ENCODE assay signal across 22 cellular contexts in the genomic region with DNA sequence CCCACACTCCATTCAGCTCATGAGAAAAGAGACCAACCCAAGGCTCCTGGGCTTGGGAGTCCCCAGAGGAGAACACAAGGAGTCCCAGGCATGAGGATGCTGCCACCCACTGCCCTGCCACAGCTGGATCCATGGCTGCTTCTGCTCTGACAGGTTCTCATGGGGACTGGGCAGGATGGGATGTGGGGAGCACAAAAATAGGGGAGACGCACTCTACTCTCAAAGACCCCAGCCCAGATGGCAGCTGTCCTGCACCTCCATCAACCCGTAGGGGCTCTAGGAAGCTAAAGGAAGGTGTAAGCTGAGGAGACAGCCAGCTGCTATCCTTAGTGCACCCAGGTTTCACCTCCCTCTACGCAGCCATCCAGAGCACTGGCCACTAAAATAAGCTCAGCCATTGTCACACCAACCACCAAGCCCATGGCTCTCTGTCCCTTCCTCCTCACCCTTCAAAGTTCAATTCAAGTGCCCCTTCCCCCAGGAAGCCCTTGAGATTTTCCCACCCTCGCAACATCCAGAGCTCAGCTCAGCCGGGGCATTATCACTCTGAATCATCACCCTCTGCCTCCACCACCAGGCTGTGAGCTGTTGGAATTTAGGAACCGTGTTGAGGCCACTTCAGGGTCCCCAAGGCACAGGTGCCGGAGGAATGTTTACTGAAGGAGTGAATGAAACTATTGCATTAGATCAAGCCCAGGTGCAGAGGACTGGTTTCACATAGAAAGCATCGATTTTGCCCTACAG.
A peak's percentile ranks its signal among the peaks of the same experiment; 100 is the strongest.
DNase-seq lines count a peak whose midpoint lies in the region; ATAC-seq and TF ChIP-seq lines count a peak whose summit lies in the region.
"Had no signal": no experiment of that assay in that cellular context is flagged by ENCODE, and none has a peak within 500 bp of the region (broad histone marks: within the 10 kb centered on the region; RNA-seq: fewer than 3 reads in every experiment).

No MANE protein-coding gene starts in this region.

- no peak for TF ChIP-seq CTCF in SK-N-SH (IDR thresholded peaks at IDR 0.05)

- no peak overlapping the region for H3K27ac ChIP-seq in SK-N-SH (ENCODE audit: low read depth in 2 of 2, low read length in 1 of 2)
- H3K27ac ChIP-seq: body of pancreas, vagina had no signal

- H4K20me1 ChIP-seq in SK-N-SH (ENCODE audit: insufficient read depth) = no peaks in the 10 kb centered on the region

- peak; percentile 83 for ATAC-seq in GM21367 (IDR thresholded peaks at IDR 0.05; ENCODE audit: unreplicated experiment)
- peak; percentile 66 for ATAC-seq in HG02798 (IDR thresholded peaks at IDR 0.05; ENCODE audit: poor library complexity, unreplicated experiment)
- peak; percentile 34 for ATAC-seq in memory B cell (ENCODE audit: low read depth)
- no peak for ATAC-seq in HG02884 (IDR thresholded peaks at IDR 0.05; ENCODE audit: unreplicated experiment)
- ATAC-seq: activated CD8-positive, alpha-beta memory T cell treated with anti-CD3 and anti-CD28 coated beads, Interleukin-2, amount 10 ng/mL, durations not matched to agents 7 days and 5 days; body of pancreas; left lobe of liver; Panc1; stimulated activated naive CD8-positive, alpha-beta T cell treated with anti-CD3 and anti-CD28 coated beads, Interleukin-15, amount 100 ng/mL, for 72 hours had no signal

- peaks cover 11% of the 10 kb centered on the region for H3K4me1 Mint-ChIP-seq in memory B cell
- H3K4me1 Mint-ChIP-seq: activated CD8-positive, alpha-beta memory T cell treated with anti-CD3 and anti-CD28 coated beads, Interleukin-2, amount 10 ng/mL, durations not matched to agents 7 days and 5 days; activated naive CD4-positive, alpha-beta T cell treated with anti-CD3 and anti-CD28 coated beads, Interleukin-2, amount 10 ng/mL, durations not matched to agents 7 days and 5 days; B cell; stimulated activated naive CD8-positive, alpha-beta T cell treated with anti-CD3 and anti-CD28 coated beads, Interleukin-15, amount 100 ng/mL, for 72 hours had no signal

- peaks cover 0 to 8% of the 10 kb centered on the region in 2 experiments; a peak in 1 of 4 replicates for H3K4me1 ChIP-seq in SK-N-SH (ENCODE audit: control insufficient read depth in 1 of 2, insufficient read depth in 2 of 2, low read depth in 1 of 2, low read length in 1 of 2)
- H3K4me1 ChIP-seq: body of pancreas, vagina had no signal

- no peak for TF ChIP-seq EP300 in SK-N-SH (IDR thresholded peaks at IDR 0.05; ENCODE audit: borderline replicate concordance in 1 of 2, low read depth in 1 of 2, low read length in 1 of 2)

- CTCF ChIA-PET in SK-N-SH (lab: Yijun Ruan, JAX) = interaction anchor here (1.1 to 1.4 kb wide), 3 partner anchors 14 to 26 kb away, joined by 3 to 5 read pairs (median 3); no protein-coding TSS in a partner anchor

- POLR2A ChIA-PET in SK-N-SH (lab: Yijun Ruan, JAX) = no interaction called here

- no peaks in the 10 kb centered on the region for H3K79me2 ChIP-seq in SK-N-SH (ENCODE audit: insufficient read depth)

- H3F3A ChIP-seq in SK-N-SH (replicated peaks; ENCODE audit: insufficient read depth) = no peaks in the 10 kb centered on the region

- peaks cover 10% of the 10 kb centered on the region for H3K27me3 Mint-ChIP-seq in memory B cell
- H3K27me3 Mint-ChIP-seq: activated CD8-positive, alpha-beta memory T cell treated with anti-CD3 and anti-CD28 coated beads, Interleukin-2, amount 10 ng/mL, durations not matched to agents 7 days and 5 days; activated naive CD4-positive, alpha-beta T cell treated with anti-CD3 and anti-CD28 coated beads, Interleukin-2, amount 10 ng/mL, durations not matched to agents 7 days and 5 days had no signal

- no peaks in the 10 kb centered on the region for H3K9me2 ChIP-seq in SK-N-SH

- no peaks in the 10 kb centered on the region for H3K9me3 ChIP-seq in SK-N-SH
- H3K9me3 ChIP-seq: body of pancreas, vagina had no signal

- peaks cover 2% of the 10 kb centered on the region for H3K9me3 Mint-ChIP-seq in memory B cell
- H3K9me3 Mint-ChIP-seq: activated naive CD4-positive, alpha-beta T cell treated with anti-CD3 and anti-CD28 coated beads, Interleukin-2, amount 10 ng/mL, durations not matched to agents 7 days and 5 days; stimulated activated naive CD8-positive, alpha-beta T cell treated with anti-CD3 and anti-CD28 coated beads, Interleukin-15, amount 100 ng/mL, for 72 hours had no signal

- no peak overlapping the region for H3K27ac Mint-ChIP-seq in memory B cell
- H3K27ac Mint-ChIP-seq: activated CD8-positive, alpha-beta memory T cell treated with anti-CD3 and anti-CD28 coated beads, Interleukin-2, amount 10 ng/mL, durations not matched to agents 7 days and 5 days; activated naive CD4-positive, alpha-beta T cell treated with anti-CD3 and anti-CD28 coated beads, Interleukin-2, amount 10 ng/mL, durations not matched to agents 7 days and 5 days; B cell had no signal

- H2AFZ ChIP-seq in SK-N-SH (ENCODE audit: low read depth) = no peak overlapping the region

- no peaks in the 10 kb centered on the region for H3K36me3 Mint-ChIP-seq in memory B cell
- H3K36me3 Mint-ChIP-seq: activated CD8-positive, alpha-beta memory T cell treated with anti-CD3 and anti-CD28 coated beads, Interleukin-2, amount 10 ng/mL, durations not matched to agents 7 days and 5 days; activated naive CD4-positive, alpha-beta T cell treated with anti-CD3 and anti-CD28 coated beads, Interleukin-2, amount 10 ng/mL, durations not matched to agents 7 days and 5 days had no signal

- no peaks in the 10 kb centered on the region for H3K36me3 ChIP-seq in SK-N-SH (replicated peaks in 1 of 2; ENCODE audit: control insufficient read depth in 1 of 2, insufficient read depth in 2 of 2, low read length in 1 of 2)
- H3K36me3 ChIP-seq: vagina had no signal

- TF ChIP-seq RAD21 in SK-N-SH (IDR thresholded peaks at IDR 0.05; ENCODE audit: low read length) = no peak

- 35% methylated on average over 7 of the region's 8 CpGs for WGBS in SK-N-SH (ENCODE audit: low lambda C conversion rate)

- H3K9ac ChIP-seq in SK-N-SH = no peak overlapping the region

- H3K4me3 Mint-ChIP-seq in memory B cell = no peak overlapping the region
- H3K4me3 Mint-ChIP-seq: activated CD8-positive, alpha-beta memory T cell treated with anti-CD3 and anti-CD28 coated beads, Interleukin-2, amount 10 ng/mL, durations not matched to agents 7 days and 5 days; activated naive CD4-positive, alpha-beta T cell treated with anti-CD3 and anti-CD28 coated beads, Interleukin-2, amount 10 ng/mL, durations not matched to agents 7 days and 5 days; B cell; stimulated activated naive CD8-positive, alpha-beta T cell treated with anti-CD3 and anti-CD28 coated beads, Interleukin-15, amount 100 ng/mL, for 72 hours had no signal

- H3K4me3 ChIP-seq in SK-N-SH (ENCODE audit: low read depth in 2 of 2, low read length in 1 of 2) = no peak overlapping the region
- H3K4me3 ChIP-seq: body of pancreas, vagina had no signal

- no peak overlapping the region for H3K4me2 ChIP-seq in SK-N-SH

- H3K27me3 ChIP-seq in SK-N-SH (ENCODE audit: insufficient read depth) = no peaks in the 10 kb centered on the region
- H3K27me3 ChIP-seq: body of pancreas, vagina had no signal

- DNase-seq in NOMO-1 treated with DMSO at 0.1 percent for 48 hours (lab: John Stamatoyannopoulos, UW; ENCODE audit: unreplicated experiment) = peak; percentile 76
- DNase-seq in memory B cell (ENCODE audit: low spot score in 2 of 2) = no peak
- DNase-seq in SK-N-SH = no peak
- DNase-seq in NCI-H748 treated with DMSO at 0.1 percent for 48 hours (lab: John Stamatoyannopoulos, UW) = no peak
- no peak for DNase-seq in DMS114 treated with DMSO at 0.1 percent for 48 hours (lab: John Stamatoyannopoulos, UW; ENCODE audit: unreplicated experiment)
- DNase-seq: activated CD4-positive, CD25-positive, alpha-beta regulatory T cell; activated CD8-positive, alpha-beta memory T cell treated with anti-CD3 and anti-CD28 coated beads, Interleukin-2, amount 10 ng/mL, durations not matched to agents 7 days and 5 days; activated naive CD4-positive, alpha-beta T cell treated with anti-CD3 and anti-CD28 coated beads, Interleukin-2, amount 10 ng/mL, durations not matched to agents 7 days and 5 days; body of pancreas; head of caudate nucleus; NCI-H1417 treated with DMSO at 0.1 percent for 48 hours; NCI-H446 treated with DMSO at 0.1 percent for 48 hours; stimulated activated CD4-positive, alpha-beta T cell treated with anti-CD3 and anti-CD28 coated beads, Interleukin-12 subunit alpha, Interleukin-12 subunit beta, amount 100 ng/mL, for 4 hours; stimulated activated naive CD8-positive, alpha-beta T cell treated with anti-CD3 and anti-CD28 coated beads, Interleukin-15, amount 100 ng/mL, for 72 hours; T-helper 1 cell had no signal

TF ChIP-seq in SK-N-SH, 30 proteins besides CTCF, POLR2A, EP300 and RAD21 (continues in another document):
- TF ChIP-seq RCOR1 (IDR thresholded peaks at IDR 0.05; ENCODE audit: low read length) (no peak), FOSL2 (IDR thresholded peaks at IDR 0.05; ENCODE audit: borderline replicate concordance, low read depth) (no peak), RXRA (IDR thresholded peaks at IDR 0.05; ENCODE audit: borderline replicate concordance, low read depth) (no peak), RFX5 (IDR thresholded peaks at IDR 0.05; ENCODE audit: low read length) (no peak), MEF2A (IDR thresholded peaks at IDR 0.05; ENCODE audit: borderline replicate concordance, low read depth) (no peak), FOXM1 (IDR thresholded peaks at IDR 0.05; ENCODE audit: low read depth) (no peak), TCF12 (IDR thresholded peaks at IDR 0.05) (no peak), MXI1 (IDR thresholded peaks at IDR 0.05; ENCODE audit: low read depth, low read length) (no peak), TAF1 (IDR thresholded peaks at IDR 0.05; ENCODE audit: borderline replicate concordance, low read depth, low read length) (no peak), FOXJ3 (CRISPR knock-in tag; IDR thresholded peaks at IDR 0.05) (no peak), POLR2AphosphoS5 (IDR thresholded peaks at IDR 0.05; ENCODE audit: low read depth, low read length) (no peak), EZH2phosphoT487 (IDR thresholded peaks at IDR 0.05; ENCODE audit: borderline replicate concordance, low read depth) (no peak), ELF1 (IDR thresholded peaks at IDR 0.05) (no peak)
- TF ChIP-seq, protein P1, sequence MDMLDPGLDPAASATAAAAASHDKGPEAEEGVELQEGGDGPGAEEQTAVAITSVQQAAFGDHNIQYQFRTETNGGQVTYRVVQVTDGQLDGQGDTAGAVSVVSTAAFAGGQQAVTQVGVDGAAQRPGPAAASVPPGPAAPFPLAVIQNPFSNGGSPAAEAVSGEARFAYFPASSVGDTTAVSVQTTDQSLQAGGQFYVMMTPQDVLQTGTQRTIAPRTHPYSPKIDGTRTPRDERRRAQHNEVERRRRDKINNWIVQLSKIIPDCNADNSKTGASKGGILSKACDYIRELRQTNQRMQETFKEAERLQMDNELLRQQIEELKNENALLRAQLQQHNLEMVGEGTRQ (IDR thresholded peaks at IDR 0.05; ENCODE audit: borderline replicate concordance, low read depth, low read length) = no peak
